ENCODE assay signal across 13 cellular contexts in genomic region chr3:143266936-143267335, GRCh38.
DNase-seq lines count a peak whose midpoint lies in the region; ATAC-seq lines count a peak whose summit lies in the region.
"Had no signal": no experiment of that assay in that cellular context is flagged by ENCODE, and none has a peak within 500 bp of the region (broad histone marks: within the 10 kb centered on the region; RNA-seq: fewer than 3 reads in every experiment).

No MANE protein-coding gene starts in this region.

- DNase-seq in islet precursor cell (peak; percentile 16), cerebellar nuclear complex (lab: John Stamatoyannopoulos, UW) (no peak), NCI-H774 (lab: John Stamatoyannopoulos, UW) (no peak), left lobe of liver (ENCODE audit: low spot score) (no peak)
- no peak for DNase-seq in stimulated activated CD8-positive, alpha-beta memory T cell treated with anti-CD3 and anti-CD28 coated beads, Interleukin-4, amount 100 ng/mL, for 48 hours
- DNase-seq: activated CD4-positive, CD25-positive, alpha-beta regulatory T cell; GF-D8; hypothalamus; NCI-H510A; SK-N-SH had no signal

- ATAC-seq in GM18858 (IDR thresholded peaks at IDR 0.05; ENCODE audit: unreplicated experiment), result peak; percentile 87
- peak; percentile 83 for ATAC-seq in GM21447 (IDR thresholded peaks at IDR 0.05; ENCODE audit: unreplicated experiment)
- ATAC-seq in HG03378 (IDR thresholded peaks at IDR 0.05; ENCODE audit: unreplicated experiment), result peak; percentile 85
- no peak for ATAC-seq in left lobe of liver
